In the genomic region with DNA sequence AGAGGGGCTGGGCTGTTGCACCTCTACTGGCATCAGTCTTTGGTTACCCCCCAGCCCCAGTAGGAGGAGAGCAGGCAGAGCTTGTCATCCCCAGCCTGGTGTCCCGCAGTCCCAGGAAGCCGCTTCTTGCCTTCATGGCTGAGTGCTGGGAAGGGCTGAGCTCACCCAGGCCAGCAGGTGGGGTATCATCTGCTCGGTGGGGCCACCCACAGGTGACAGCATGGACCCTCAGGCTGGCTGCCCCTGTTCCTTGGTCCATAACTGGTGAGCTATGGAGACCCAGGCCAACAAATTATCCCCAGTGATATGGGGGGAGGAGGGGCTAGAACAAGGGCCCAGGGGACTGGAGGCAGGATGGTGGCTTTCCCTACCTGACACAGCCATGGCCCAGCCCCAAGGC, we compare ENCODE assay signal across 20 cellular contexts. TPM values are rescaled to one million over a fixed set of nuclear protein-coding genes. Genes with fewer than 3 reads are reported as not detected.
"Had no signal": no experiment of that assay in that cellular context is flagged by ENCODE, and none has a peak within 500 bp of the region (broad histone marks: within the 10 kb centered on the region; RNA-seq: fewer than 3 reads in every experiment).

No MANE protein-coding gene starts in this region.

- H3K36me3 ChIP-seq: gastrocnemius medialis, heart right ventricle, left lung, thoracic aorta had no signal

- DNase-seq: activated CD4-positive, alpha-beta T cell treated with anti-CD3 and anti-CD28 coated beads, Interleukin-2, amount 50 U/mL, for 1 hour; activated CD4-positive, CD25-positive, alpha-beta regulatory T cell; activated naive CD4-positive, alpha-beta T cell treated with anti-CD3 and anti-CD28 coated beads for 36 hours; activated T-cell treated with anti-CD3 and anti-CD28 coated beads for 4 hours; central memory CD4-positive, alpha-beta T cell; cortex of kidney; effector CD8-positive, alpha-beta T cell; gastrocnemius medialis; heart right ventricle; islet precursor cell; left lung; nephron progenitor cell; stimulated activated CD4-positive, alpha-beta T cell treated with anti-CD3 and anti-CD28 coated beads, Interleukin-15, amount 100 ng/mL, for 24 hours; stimulated activated CD4-positive, alpha-beta T cell treated with anti-CD3 and anti-CD28 coated beads, Interleukin-4, amount 100 ng/mL, for 24 hours; stimulated activated naive CD8-positive, alpha-beta T cell treated with anti-CD3 and anti-CD28 coated beads, Interleukin-15, amount 100 ng/mL, for 72 hours had no signal

- H3K4me3 ChIP-seq: gastrocnemius medialis, heart right ventricle, left lung, thoracic aorta had no signal

- H3K27ac ChIP-seq: gastrocnemius medialis, heart right ventricle, left lung, thoracic aorta had no signal

- FAIRE-seq: TTC549 had no signal

- ATAC-seq: activated T-helper 17 cell treated with anti-CD3 and anti-CD28 coated beads, Interleukin-2, amount 50 U/mL, for 72 hours; gastrocnemius medialis; heart right ventricle; left lung; stimulated activated naive CD8-positive, alpha-beta T cell treated with anti-CD3 and anti-CD28 coated beads, Interleukin-15, amount 100 ng/mL, for 72 hours had no signal

- H3K27me3 ChIP-seq: gastrocnemius medialis had no signal

RNA-seq across cellular contexts. Expression of gene SYT12, which starts 27.2 kb away (rescaled TPM):
- total RNA-seq: activated CD8-positive, alpha-beta memory T cell treated with anti-CD3 and anti-CD28 coated beads for 36 hours; activated naive CD4-positive, alpha-beta T cell treated with anti-CD3 and anti-CD28 coated beads for 36 hours; skeletal muscle tissue had no signal
